ENCODE assay signal across 16 cellular contexts in genomic region chr6:116003668-116004067, GRCh38. TPM values are rescaled to one million over a fixed set of nuclear protein-coding genes. Genes with fewer than 3 reads are reported as not detected.
DNase-seq lines count a peak whose midpoint lies in the region; ATAC-seq and TF ChIP-seq lines count a peak whose summit lies in the region.
"Had no signal": no experiment of that assay in that cellular context is flagged by ENCODE, and none has a peak within 500 bp of the region (broad histone marks: within the 10 kb centered on the region; RNA-seq: fewer than 3 reads in every experiment).

No MANE protein-coding gene starts in this region.

- no peaks in the 10 kb centered on the region for H3K9me3 ChIP-seq in H9 (ENCODE audit: control insufficient read depth, low read depth, low read length)
- H3K9me3 ChIP-seq: BE2C, gastroesophageal sphincter had no signal

- H2AFZ ChIP-seq in H9 (ENCODE audit: low read length) = no peak overlapping the region

- H3K79me1 ChIP-seq in H9 (ENCODE audit: insufficient read depth, low read depth, low read length, poor library complexity, severe bottlenecking) = no peaks in the 10 kb centered on the region

- H2BK5ac ChIP-seq in H9 (ENCODE audit: insufficient read length, low read length) = no peak overlapping the region

- no peak overlapping the region for H3K4ac ChIP-seq in H9 (ENCODE audit: low read depth, low read length)

- H3K9me3 Mint-ChIP-seq in H9 = no peaks in the 10 kb centered on the region
- H3K9me3 Mint-ChIP-seq: IgD-negative memory B cell; stimulated activated naive CD8-positive, alpha-beta T cell treated with anti-CD3 and anti-CD28 coated beads, Interleukin-15, Interleukin-2, amounts not matched to agents 100 ng/mL and 50 ng/mL, for 24 hours had no signal

- H2BK12ac ChIP-seq in H9 (ENCODE audit: insufficient read length, low read depth, low read length) = no peak overlapping the region

- no peak for DNase-seq in activated CD4-positive, alpha-beta T cell treated with anti-CD3 and anti-CD28 coated beads, Interleukin-2, amount 50 U/mL, for 4 hours
- DNase-seq in DMS 273 treated with DMSO at 0.1 percent for 48 hours (lab: John Stamatoyannopoulos, UW) = no peak
- no peak for DNase-seq in DMS79 (lab: John Stamatoyannopoulos, UW)
- no peak for DNase-seq in H9
- DNase-seq: activated T-cell treated with anti-CD3 and anti-CD28 coated beads for 4 hours; BE2C; NCI-H2029 treated with DMSO at 0.1 percent for 48 hours; retina; stimulated activated CD4-positive, alpha-beta T cell treated with anti-CD3 and anti-CD28 coated beads, Interleukin-4, amount 100 ng/mL, for 4 hours had no signal

- H4K8ac ChIP-seq in H9 (replicated peaks; ENCODE audit: insufficient read length, low read depth, low read length) = no peak overlapping the region

- H3K36me3 Mint-ChIP-seq in H9 (ENCODE audit: insufficient read depth in 1 of 3, low read depth in 3 of 3) = no peaks in the 10 kb centered on the region
- H3K36me3 Mint-ChIP-seq: IgD-negative memory B cell had no signal

- no peak overlapping the region for H3K9ac ChIP-seq in H9 (ENCODE audit: extremely low read depth, insufficient read length, low read length)

- H3K27me3 ChIP-seq in H9 (ENCODE audit: insufficient read depth, low read length) = no peaks in the 10 kb centered on the region
- H3K27me3 ChIP-seq: BE2C, gastroesophageal sphincter had no signal

- H3K18ac ChIP-seq in H9 (ENCODE audit: insufficient read length, low read depth, low read length) = no peak overlapping the region

- no peak overlapping the region for H3K4me3 Mint-ChIP-seq in H9
- H3K4me3 Mint-ChIP-seq: IgD-negative memory B cell; stimulated activated naive CD8-positive, alpha-beta T cell treated with anti-CD3 and anti-CD28 coated beads, Interleukin-15, Interleukin-2, amounts not matched to agents 100 ng/mL and 50 ng/mL, for 24 hours had no signal

- no peak overlapping the region for H3K4me2 ChIP-seq in H9 (ENCODE audit: insufficient read depth, insufficient read length, low read length)

- no peaks in the 10 kb centered on the region for H3K27me3 Mint-ChIP-seq in H9 (ENCODE audit: low read depth)
- H3K27me3 Mint-ChIP-seq: IgD-negative memory B cell had no signal

- no peak overlapping the region for H2AK5ac ChIP-seq in H9 (ENCODE audit: insufficient read length, low read length)

- TF ChIP-seq CTCF in H9 (conservative IDR thresholded peaks at IDR 0.05) = no peak

- no peaks in the 10 kb centered on the region for H3K23me2 ChIP-seq in H9 (ENCODE audit: insufficient read length, low read depth, low read length, poor library complexity, severe bottlenecking)

- peaks cover 0 to 6% of the 10 kb centered on the region in 2 experiments; a peak in 1 of 4 replicates for H3K4me1 Mint-ChIP-seq in H9

- no peaks in the 10 kb centered on the region for H3K79me2 ChIP-seq in H9 (ENCODE audit: insufficient read depth, low read length)

- no peak overlapping the region for H4K91ac ChIP-seq in H9 (ENCODE audit: insufficient read length, low read depth, low read length)

- no peak overlapping the region for H3K27ac Mint-ChIP-seq in H9
- H3K27ac Mint-ChIP-seq: IgD-negative memory B cell; stimulated activated naive CD8-positive, alpha-beta T cell treated with anti-CD3 and anti-CD28 coated beads, Interleukin-15, Interleukin-2, amounts not matched to agents 100 ng/mL and 50 ng/mL, for 24 hours had no signal

- no peak overlapping the region for H2BK120ac ChIP-seq in H9 (ENCODE audit: low read depth, low read length, poor library complexity, severe bottlenecking)

- no peak overlapping the region for H4K5ac ChIP-seq in H9 (ENCODE audit: insufficient read length, low read depth, low read length)

- WGBS in H9 (ENCODE audit: extremely low coverage, insufficient read length, low lambda C conversion rate) = no CpG with 5 or more reads among the region's 3 CpGs

- H3K4me1 ChIP-seq in H9 (ENCODE audit: insufficient read depth, low read length) = no peaks in the 10 kb centered on the region
- H3K4me1 ChIP-seq: BE2C had no signal

- peak; percentile 86 for ATAC-seq in GM18517 (IDR thresholded peaks at IDR 0.05; ENCODE audit: unreplicated experiment)
- ATAC-seq in GM19468 (IDR thresholded peaks at IDR 0.05; ENCODE audit: extremely low read depth, unreplicated experiment) = peak; percentile 68
- ATAC-seq in HG02870 (IDR thresholded peaks at IDR 0.05; ENCODE audit: unreplicated experiment) = peak; percentile 97
- ATAC-seq in HG03442 (IDR thresholded peaks at IDR 0.05; ENCODE audit: unreplicated experiment) = peak; percentile 96
- ATAC-seq: gastroesophageal sphincter had no signal

- no peak overlapping the region for H3K14ac ChIP-seq in H9 (ENCODE audit: insufficient read depth, low read length)

- no peak overlapping the region for H2BK15ac ChIP-seq in H9 (ENCODE audit: low read depth, low read length)

- no peak overlapping the region for H2BK20ac ChIP-seq in H9 (ENCODE audit: low read depth, low read length, poor library complexity, severe bottlenecking)

- H3K27ac ChIP-seq in H9 (ENCODE audit: insufficient read length, low read depth, low read length) = no peak overlapping the region
- H3K27ac ChIP-seq: gastroesophageal sphincter had no signal

- H3T11ph ChIP-seq in H9 (ENCODE audit: low read length) = no peak overlapping the region

- H3K23ac ChIP-seq in H9 (ENCODE audit: insufficient read length, low read depth, low read length) = no peak overlapping the region

- H4K20me1 ChIP-seq in H9 (ENCODE audit: control insufficient read depth, insufficient read depth, insufficient read length) = no peaks in the 10 kb centered on the region

- no peak overlapping the region for H3K56ac ChIP-seq in H9 (ENCODE audit: insufficient read length, low read depth, low read length)

RNA-seq across cellular contexts. Expression of gene FRK, which starts 57.0 kb away (rescaled TPM):
- 0.09 and 0.15 TPM in 2 replicates for total RNA-seq in H9 (2021)
